Comparison of ENCODE assay signal across 19 cellular contexts in genomic region chr3:111619833-111620232, GRCh38. TPM values are rescaled to one million over a fixed set of nuclear protein-coding genes. Genes with fewer than 3 reads are reported as not detected.
DNase-seq lines count a peak whose midpoint lies in the region; ATAC-seq and TF ChIP-seq lines count a peak whose summit lies in the region.
"Had no signal": no experiment of that assay in that cellular context is flagged by ENCODE, and none has a peak within 500 bp of the region (broad histone marks: within the 10 kb centered on the region; RNA-seq: fewer than 3 reads in every experiment).

No MANE protein-coding gene starts in this region.

- no peaks in the 10 kb centered on the region for H4K20me1 ChIP-seq in MM.1S (ENCODE audit: insufficient read depth, low read length)

- no peaks in the 10 kb centered on the region for H3K4me1 ChIP-seq in MM.1S (ENCODE audit: low read length)
- H3K4me1 ChIP-seq: testis had no signal

- H3K27ac Mint-ChIP-seq in glutamatergic neuron (ENCODE audit: unreplicated experiment), result no peak overlapping the region

- H3K4me3 ChIP-seq in epithelial cell of esophagus (ENCODE audit: low read length) (no peak overlapping the region), MM.1S (ENCODE audit: low read length) (no peak overlapping the region)
- H3K4me3 ChIP-seq: mucosa of descending colon, testis had no signal

- no peaks in the 10 kb centered on the region for H3K79me2 ChIP-seq in MM.1S (ENCODE audit: low read length)

- H3K9ac ChIP-seq in MM.1S (ENCODE audit: low read length), result no peak overlapping the region

- no peak overlapping the region for H2AFZ ChIP-seq in MM.1S (ENCODE audit: low read length)

- no peaks in the 10 kb centered on the region for H3K9me3 ChIP-seq in MM.1S (replicated peaks; ENCODE audit: insufficient read depth, low read length)
- H3K9me3 ChIP-seq: mucosa of descending colon, testis had no signal

- TF ChIP-seq CTCF in RWPE1 (conservative IDR thresholded peaks at IDR 0.05; ENCODE audit: low read depth) (no peak), epithelial cell of esophagus (IDR thresholded peaks at IDR 0.05; ENCODE audit: insufficient read depth, low read depth, low read length, missing control alignments) (no peak), glutamatergic neuron (IDR thresholded peaks at IDR 0.05; ENCODE audit: partially characterized antibody, unreplicated experiment) (no peak), MM.1S (IDR thresholded peaks at IDR 0.05; ENCODE audit: low read length) (no peak)

- no peak for ATAC-seq in HG03439 (IDR thresholded peaks at IDR 0.05; ENCODE audit: unreplicated experiment)
- no peak for ATAC-seq in GM21576 (IDR thresholded peaks at IDR 0.05; ENCODE audit: unreplicated experiment)
- ATAC-seq: left colon, mucosa of descending colon had no signal

- peaks cover 7% of the 10 kb centered on the region for H3K9me3 Mint-ChIP-seq in glutamatergic neuron (ENCODE audit: unreplicated experiment)
- H3K9me3 Mint-ChIP-seq: activated naive CD4-positive, alpha-beta T cell treated with anti-CD3 and anti-CD28 coated beads, Interleukin-2, amount 50 U/mL, for 24 hours had no signal

- POLR2A ChIA-PET in RWPE1 (lab: Yijun Ruan, JAX; ENCODE audit: low non-redundant PET), result no interaction called here

- no peaks in the 10 kb centered on the region for H3K4me1 Mint-ChIP-seq in glutamatergic neuron (ENCODE audit: low read depth, unreplicated experiment)

- CTCF ChIA-PET in RWPE1 (lab: Yijun Ruan, JAX), result interaction anchor here (0.7 kb wide), 1 partner anchor 205 kb away, joined by 4 read pairs; no protein-coding TSS in a partner anchor

- no peaks in the 10 kb centered on the region for H3K36me3 ChIP-seq in MM.1S (replicated peaks; ENCODE audit: insufficient read depth, low read length)

- H3K4me3 Mint-ChIP-seq in glutamatergic neuron (ENCODE audit: unreplicated experiment), result no peak overlapping the region
- H3K4me3 Mint-ChIP-seq: activated naive CD4-positive, alpha-beta T cell treated with anti-CD3 and anti-CD28 coated beads, Interleukin-2, amount 50 U/mL, for 24 hours had no signal

- no peaks in the 10 kb centered on the region for H3K27me3 Mint-ChIP-seq in glutamatergic neuron (ENCODE audit: unreplicated experiment)
- H3K27me3 Mint-ChIP-seq: activated naive CD4-positive, alpha-beta T cell treated with anti-CD3 and anti-CD28 coated beads, Interleukin-2, amount 50 U/mL, for 24 hours had no signal

- H3K27ac ChIP-seq in RWPE1 (no peak overlapping the region), MM.1S (ENCODE audit: low read length) (no peak overlapping the region)
- H3K27ac ChIP-seq: testis had no signal

- no peaks in the 10 kb centered on the region for H3K9me2 ChIP-seq in MM.1S (replicated peaks; ENCODE audit: insufficient read depth, low read length)

- no peaks in the 10 kb centered on the region for H3K27me3 ChIP-seq in MM.1S (replicated peaks; ENCODE audit: insufficient read depth, low read length)
- H3K27me3 ChIP-seq: testis had no signal

- H3K36me3 Mint-ChIP-seq in glutamatergic neuron (ENCODE audit: unreplicated experiment), result no peaks in the 10 kb centered on the region

- DNase-seq in A172 (ENCODE audit: low spot score) (peak; percentile 23), EL (peak; percentile 36), RWPE1 (ENCODE audit: low spot score) (peak; percentile 57), epithelial cell of esophagus (ENCODE audit: low read depth) (peak; percentile 72), glutamatergic neuron (no peak), MM.1S (no peak)
- DNase-seq: activated CD8-positive, alpha-beta memory T cell treated with anti-CD3 and anti-CD28 coated beads, Interleukin-2, amount 50 U/mL, for 4 hours; hypothalamus; left colon; mucosa of descending colon; NCI-H2171; SHP77; stimulated activated CD4-positive, alpha-beta T cell treated with anti-CD3 and anti-CD28 coated beads, Interleukin-4, amount 100 ng/mL, for 1 hour; T-helper 2 cell; testis had no signal

- H3F3A ChIP-seq in MM.1S (ENCODE audit: insufficient read depth, low read length), result no peaks in the 10 kb centered on the region

- H3K4me2 ChIP-seq in MM.1S (ENCODE audit: low read depth, low read length), result no peak overlapping the region

RNA-seq across cellular contexts. Expression of gene ZBED2, which starts 24.7 kb away (rescaled TPM):
- total RNA-seq in A172 (2014; rRNA removed; shearing (Covaris generic)), result 0.22 TPM in 1 of 2 replicates, not detected in the other
- not detected for total RNA-seq in glutamatergic neuron (ENCODE audit: unreplicated experiment)
- total RNA-seq: cardiac septum, left colon, mucosa of descending colon, testis had no signal

RNA-seq across cellular contexts. Expression of gene PLCXD2, which starts 54.6 kb away (rescaled TPM):
- total RNA-seq in A172 (2014; rRNA removed; shearing (Covaris generic)), result 2.0 TPM in 2 replicates
- 13.1 TPM for total RNA-seq in glutamatergic neuron (ENCODE audit: unreplicated experiment)

Comparison
In these comparisons a context has a peak if more than half of its experiments do, and no peak if none do; other contexts are left out.
1. DNase-seq: peak in A172 (single experiment), EL (single experiment), RWPE1 (single experiment) and epithelial cell of esophagus (single experiment); none in glutamatergic neuron (single experiment) and MM.1S (single experiment).